Comparison of ENCODE assay signal across 1 cellular context in the genomic region with DNA sequence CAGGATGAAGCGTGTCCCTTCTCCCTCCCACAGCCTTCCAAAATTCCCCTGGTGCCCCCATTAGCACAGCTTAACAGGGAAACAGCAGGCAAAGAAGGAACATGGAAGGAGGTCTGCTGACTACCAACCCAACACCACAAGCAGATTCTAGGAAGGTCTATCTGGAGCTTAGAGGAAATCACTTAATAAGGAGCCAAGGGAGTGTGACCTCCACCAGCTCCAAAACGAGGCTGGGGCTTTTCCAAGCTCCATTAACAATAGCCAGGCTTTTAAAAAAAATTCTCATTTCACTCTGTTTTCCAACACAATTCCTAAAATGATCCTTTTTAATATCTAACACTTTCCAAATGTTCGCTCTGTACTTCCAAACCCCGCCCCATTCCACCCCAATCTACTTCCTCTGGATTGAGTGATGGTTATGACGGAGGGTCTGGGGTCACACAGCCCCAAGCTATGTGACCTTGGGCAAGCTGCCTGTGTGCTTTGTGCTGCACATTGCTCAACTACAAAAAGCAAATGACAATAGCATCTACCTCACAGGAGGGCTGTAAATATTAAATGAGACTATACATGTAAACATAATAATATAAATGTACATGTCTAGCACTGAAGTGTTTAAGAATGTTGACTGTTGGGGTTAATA.
A peak's percentile ranks its signal among the peaks of the same experiment; 100 is the strongest.
TF ChIP-seq lines count a peak whose summit lies in the region.

No MANE protein-coding gene starts in this region.

TF ChIP-seq in HepG2, 621 proteins besides CTCF, POLR2A, EP300 and RAD21 (continued from another document and continues in another):
- TF ChIP-seq RCOR2 (CRISPR knock-in tag; IDR thresholded peaks at IDR 0.05) = peak; percentile 75
- TF ChIP-seq ZNF878 (CRISPR knock-in tag; IDR thresholded peaks at IDR 0.05) = 0 out of 2 replicates have a peak, but pooled peaks have one; percentile 54
- TF ChIP-seq, protein P1, sequence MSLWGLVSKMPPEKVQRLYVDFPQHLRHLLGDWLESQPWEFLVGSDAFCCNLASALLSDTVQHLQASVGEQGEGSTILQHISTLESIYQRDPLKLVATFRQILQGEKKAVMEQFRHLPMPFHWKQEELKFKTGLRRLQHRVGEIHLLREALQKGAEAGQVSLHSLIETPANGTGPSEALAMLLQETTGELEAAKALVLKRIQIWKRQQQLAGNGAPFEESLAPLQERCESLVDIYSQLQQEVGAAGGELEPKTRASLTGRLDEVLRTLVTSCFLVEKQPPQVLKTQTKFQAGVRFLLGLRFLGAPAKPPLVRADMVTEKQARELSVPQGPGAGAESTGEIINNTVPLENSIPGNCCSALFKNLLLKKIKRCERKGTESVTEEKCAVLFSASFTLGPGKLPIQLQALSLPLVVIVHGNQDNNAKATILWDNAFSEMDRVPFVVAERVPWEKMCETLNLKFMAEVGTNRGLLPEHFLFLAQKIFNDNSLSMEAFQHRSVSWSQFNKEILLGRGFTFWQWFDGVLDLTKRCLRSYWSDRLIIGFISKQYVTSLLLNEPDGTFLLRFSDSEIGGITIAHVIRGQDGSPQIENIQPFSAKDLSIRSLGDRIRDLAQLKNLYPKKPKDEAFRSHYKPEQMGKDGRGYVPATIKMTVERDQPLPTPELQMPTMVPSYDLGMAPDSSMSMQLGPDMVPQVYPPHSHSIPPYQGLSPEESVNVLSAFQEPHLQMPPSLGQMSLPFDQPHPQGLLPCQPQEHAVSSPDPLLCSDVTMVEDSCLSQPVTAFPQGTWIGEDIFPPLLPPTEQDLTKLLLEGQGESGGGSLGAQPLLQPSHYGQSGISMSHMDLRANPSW (CRISPR knock-in tag; IDR thresholded peaks at IDR 0.05; ENCODE audit: borderline replicate concordance) = no peak
- peak; percentile 54; the same call in 1 of the 2 replicates for TF ChIP-seq FOXJ3 (CRISPR knock-in tag; IDR thresholded peaks at IDR 0.05; ENCODE audit: borderline replicate concordance)
- TF ChIP-seq ZNF441 (CRISPR knock-in tag; IDR thresholded peaks at IDR 0.05; ENCODE audit: borderline replicate concordance) = 0 out of 2 replicates have a peak, but pooled peaks have one; percentile 49
- TF ChIP-seq SOX5 (CRISPR knock-in tag; IDR thresholded peaks at IDR 0.05; ENCODE audit: borderline replicate concordance) = peak; percentile 99
- peak; percentile 58 for TF ChIP-seq TCF7 (IDR thresholded peaks at IDR 0.05; ENCODE audit: low read depth)
- TF ChIP-seq ISL2 (CRISPR knock-in tag; IDR thresholded peaks at IDR 0.05) = peak; percentile 60; the same call in 1 of the 2 replicates
- 0 out of 2 replicates have a peak, but pooled peaks have one; percentile 43 for TF ChIP-seq ZSCAN31 (CRISPR knock-in tag; IDR thresholded peaks at IDR 0.05; ENCODE audit: low read depth)
- peak; percentile 83 for TF ChIP-seq ZMYM4 (CRISPR knock-in tag; IDR thresholded peaks at IDR 0.05)
- 0 out of 2 replicates have a peak, but pooled peaks have one; percentile 44 for TF ChIP-seq GATA4 (IDR thresholded peaks at IDR 0.05; ENCODE audit: borderline replicate concordance, low read depth)
- peak; percentile 71; the same call in 1 of the 2 replicates for TF ChIP-seq ZBTB20 (CRISPR knock-in tag; IDR thresholded peaks at IDR 0.05; ENCODE audit: borderline replicate concordance, low read depth)
- TF ChIP-seq HDAC2 (CRISPR knock-in tag; IDR thresholded peaks at IDR 0.05) = peak; percentile 85
- TF ChIP-seq KAT7 (CRISPR knock-in tag; IDR thresholded peaks at IDR 0.05; ENCODE audit: borderline replicate concordance) = 0 out of 2 replicates have a peak, but pooled peaks have one; percentile 42
- TF ChIP-seq ETV5 (CRISPR knock-in tag; IDR thresholded peaks at IDR 0.05; ENCODE audit: borderline replicate concordance) = peak; percentile 85; the same call in 1 of the 2 replicates
- TF ChIP-seq FOXA3 (CRISPR knock-in tag; IDR thresholded peaks at IDR 0.05) = peak; percentile 85
- peak; percentile 48; the same call in 1 of the 2 replicates for TF ChIP-seq ZNF205 (CRISPR knock-in tag; IDR thresholded peaks at IDR 0.05)
- no peak for TF ChIP-seq PAF1 (CRISPR knock-in tag; IDR thresholded peaks at IDR 0.05)
- TF ChIP-seq ZNF589 (CRISPR knock-in tag; conservative IDR thresholded peaks at IDR 0.05) = 0 out of 2 replicates have a peak, but pooled peaks have one; percentile 46
- no peak for TF ChIP-seq RBAK (CRISPR knock-in tag; IDR thresholded peaks at IDR 0.05)
- TF ChIP-seq CBX5 (CRISPR knock-in tag; IDR thresholded peaks at IDR 0.05; ENCODE audit: borderline replicate concordance) = peak; percentile 59; the same call in 1 of the 2 replicates
- TF ChIP-seq, protein P2, sequence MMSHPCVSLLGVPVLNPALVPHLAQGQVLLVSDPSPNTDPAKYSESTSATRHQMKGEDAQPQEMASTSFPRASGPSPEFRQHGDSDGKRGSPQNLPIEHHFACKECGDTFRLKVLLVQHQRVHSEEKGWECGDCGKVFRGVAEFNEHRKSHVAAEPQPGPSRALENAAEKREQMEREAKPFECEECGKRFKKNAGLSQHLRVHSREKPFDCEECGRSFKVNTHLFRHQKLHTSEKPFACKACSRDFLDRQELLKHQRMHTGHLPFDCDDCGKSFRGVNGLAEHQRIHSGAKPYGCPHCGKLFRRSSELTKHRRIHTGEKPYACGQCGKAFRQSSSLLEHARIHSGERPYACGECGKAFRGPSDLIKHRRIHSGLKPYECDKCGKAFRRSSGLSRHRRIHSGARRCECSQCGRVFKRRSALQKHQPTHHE (CRISPR knock-in tag; IDR thresholded peaks at IDR 0.05; ENCODE audit: borderline replicate concordance) = no peak
- TF ChIP-seq YEATS4 (CRISPR knock-in tag; IDR thresholded peaks at IDR 0.05; ENCODE audit: borderline replicate concordance) = peak; percentile 44; the same call in 1 of the 2 replicates
- TF ChIP-seq ZNF644 (CRISPR knock-in tag; IDR thresholded peaks at IDR 0.05; ENCODE audit: low read depth) = peak; percentile 49; the same call in 1 of the 2 replicates
- TF ChIP-seq, protein P3, sequence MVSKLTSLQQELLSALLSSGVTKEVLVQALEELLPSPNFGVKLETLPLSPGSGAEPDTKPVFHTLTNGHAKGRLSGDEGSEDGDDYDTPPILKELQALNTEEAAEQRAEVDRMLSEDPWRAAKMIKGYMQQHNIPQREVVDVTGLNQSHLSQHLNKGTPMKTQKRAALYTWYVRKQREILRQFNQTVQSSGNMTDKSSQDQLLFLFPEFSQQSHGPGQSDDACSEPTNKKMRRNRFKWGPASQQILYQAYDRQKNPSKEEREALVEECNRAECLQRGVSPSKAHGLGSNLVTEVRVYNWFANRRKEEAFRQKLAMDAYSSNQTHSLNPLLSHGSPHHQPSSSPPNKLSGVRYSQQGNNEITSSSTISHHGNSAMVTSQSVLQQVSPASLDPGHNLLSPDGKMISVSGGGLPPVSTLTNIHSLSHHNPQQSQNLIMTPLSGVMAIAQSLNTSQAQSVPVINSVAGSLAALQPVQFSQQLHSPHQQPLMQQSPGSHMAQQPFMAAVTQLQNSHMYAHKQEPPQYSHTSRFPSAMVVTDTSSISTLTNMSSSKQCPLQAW (CRISPR knock-in tag; IDR thresholded peaks at IDR 0.05) = 0 out of 2 replicates have a peak, but pooled peaks have one; percentile 16
- TF ChIP-seq ZNF460 (CRISPR knock-in tag; IDR thresholded peaks at IDR 0.05; ENCODE audit: borderline replicate concordance) = no peak
- TF ChIP-seq ZEB1 (IDR thresholded peaks at IDR 0.05; ENCODE audit: insufficient replicate concordance, low read depth) = peak; percentile 69
- no peak for TF ChIP-seq FOXA1 (IDR thresholded peaks at IDR 0.05)
- TF ChIP-seq FOXA1 (CRISPR knock-in tag; IDR thresholded peaks at IDR 0.05) = peak; percentile 67; the same call in 1 of the 2 replicates
- TF ChIP-seq ZNF30 (CRISPR knock-in tag; IDR thresholded peaks at IDR 0.05) = no peak
- no peak for TF ChIP-seq SP1 (IDR thresholded peaks at IDR 0.05)
- 0 out of 2 replicates have a peak, but pooled peaks have one; percentile 34 for TF ChIP-seq SP1 (CRISPR knock-in tag; IDR thresholded peaks at IDR 0.05)
- TF ChIP-seq, protein P4, sequence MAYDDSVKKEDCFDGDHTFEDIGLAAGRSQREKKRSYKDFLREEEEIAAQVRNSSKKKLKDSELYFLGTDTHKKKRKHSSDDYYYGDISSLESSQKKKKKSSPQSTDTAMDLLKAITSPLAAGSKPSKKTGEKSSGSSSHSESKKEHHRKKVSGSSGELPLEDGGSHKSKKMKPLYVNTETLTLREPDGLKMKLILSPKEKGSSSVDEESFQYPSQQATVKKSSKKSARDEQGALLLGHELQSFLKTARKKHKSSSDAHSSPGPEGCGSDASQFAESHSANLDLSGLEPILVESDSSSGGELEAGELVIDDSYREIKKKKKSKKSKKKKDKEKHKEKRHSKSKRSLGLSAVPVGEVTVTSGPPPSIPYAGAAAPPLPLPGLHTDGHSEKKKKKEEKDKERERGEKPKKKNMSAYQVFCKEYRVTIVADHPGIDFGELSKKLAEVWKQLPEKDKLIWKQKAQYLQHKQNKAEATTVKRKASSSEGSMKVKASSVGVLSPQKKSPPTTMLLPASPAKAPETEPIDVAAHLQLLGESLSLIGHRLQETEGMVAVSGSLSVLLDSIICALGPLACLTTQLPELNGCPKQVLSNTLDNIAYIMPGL (CRISPR knock-in tag; IDR thresholded peaks at IDR 0.05; ENCODE audit: borderline replicate concordance in 1 of 2, low read depth in 1 of 2) = 0 out of 4 replicates have a peak, but pooled peaks of 1 of the 2 experiments have one; percentile 11
- TF ChIP-seq ZNF501 (CRISPR knock-in tag; IDR thresholded peaks at IDR 0.05) = 0 out of 2 replicates have a peak, but pooled peaks have one; percentile 19
- TF ChIP-seq ZNF788 (CRISPR knock-in tag; IDR thresholded peaks at IDR 0.05; ENCODE audit: borderline replicate concordance) = 0 out of 2 replicates have a peak, but pooled peaks have one; percentile 42
- TF ChIP-seq BCL6 (CRISPR knock-in tag; IDR thresholded peaks at IDR 0.05) = peak; percentile 65
- no peak for TF ChIP-seq NONO (IDR thresholded peaks at IDR 0.05)
- 0 out of 2 replicates have a peak, but pooled peaks have one; percentile 33 for TF ChIP-seq NONO (CRISPR knock-in tag; conservative IDR thresholded peaks at IDR 0.05)
- peak; percentile 79; the same call in 1 of the 2 replicates for TF ChIP-seq NCOR1 (IDR thresholded peaks at IDR 0.05; ENCODE audit: borderline replicate concordance, low read length)
- peak; percentile 87 for TF ChIP-seq ZBTB7B (CRISPR knock-in tag; IDR thresholded peaks at IDR 0.05)
- peak; percentile 61; the same call in 1 of the 2 replicates for TF ChIP-seq PITX1 (CRISPR knock-in tag; IDR thresholded peaks at IDR 0.05)
- TF ChIP-seq, protein P5, sequence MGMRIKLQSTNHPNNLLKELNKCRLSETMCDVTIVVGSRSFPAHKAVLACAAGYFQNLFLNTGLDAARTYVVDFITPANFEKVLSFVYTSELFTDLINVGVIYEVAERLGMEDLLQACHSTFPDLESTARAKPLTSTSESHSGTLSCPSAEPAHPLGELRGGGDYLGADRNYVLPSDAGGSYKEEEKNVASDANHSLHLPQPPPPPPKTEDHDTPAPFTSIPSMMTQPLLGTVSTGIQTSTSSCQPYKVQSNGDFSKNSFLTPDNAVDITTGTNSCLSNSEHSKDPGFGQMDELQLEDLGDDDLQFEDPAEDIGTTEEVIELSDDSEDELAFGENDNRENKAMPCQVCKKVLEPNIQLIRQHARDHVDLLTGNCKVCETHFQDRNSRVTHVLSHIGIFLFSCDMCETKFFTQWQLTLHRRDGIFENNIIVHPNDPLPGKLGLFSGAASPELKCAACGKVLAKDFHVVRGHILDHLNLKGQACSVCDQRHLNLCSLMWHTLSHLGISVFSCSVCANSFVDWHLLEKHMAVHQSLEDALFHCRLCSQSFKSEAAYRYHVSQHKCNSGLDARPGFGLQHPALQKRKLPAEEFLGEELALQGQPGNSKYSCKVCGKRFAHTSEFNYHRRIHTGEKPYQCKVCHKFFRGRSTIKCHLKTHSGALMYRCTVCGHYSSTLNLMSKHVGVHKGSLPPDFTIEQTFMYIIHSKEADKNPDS (CRISPR knock-in tag; IDR thresholded peaks at IDR 0.05) = no peak
- TF ChIP-seq FOXO1 (CRISPR knock-in tag; IDR thresholded peaks at IDR 0.05) = peak; percentile 84; the same call in 1 of the 2 replicates
- no peak for TF ChIP-seq MAFG (CRISPR knock-in tag; IDR thresholded peaks at IDR 0.05)
- 0 out of 2 replicates have a peak, but pooled peaks have one; percentile 32 for TF ChIP-seq SMAD3 (CRISPR knock-in tag; IDR thresholded peaks at IDR 0.05)
- no peak for TF ChIP-seq ISX (CRISPR knock-in tag; conservative IDR thresholded peaks at IDR 0.05)
- TF ChIP-seq, protein P6, sequence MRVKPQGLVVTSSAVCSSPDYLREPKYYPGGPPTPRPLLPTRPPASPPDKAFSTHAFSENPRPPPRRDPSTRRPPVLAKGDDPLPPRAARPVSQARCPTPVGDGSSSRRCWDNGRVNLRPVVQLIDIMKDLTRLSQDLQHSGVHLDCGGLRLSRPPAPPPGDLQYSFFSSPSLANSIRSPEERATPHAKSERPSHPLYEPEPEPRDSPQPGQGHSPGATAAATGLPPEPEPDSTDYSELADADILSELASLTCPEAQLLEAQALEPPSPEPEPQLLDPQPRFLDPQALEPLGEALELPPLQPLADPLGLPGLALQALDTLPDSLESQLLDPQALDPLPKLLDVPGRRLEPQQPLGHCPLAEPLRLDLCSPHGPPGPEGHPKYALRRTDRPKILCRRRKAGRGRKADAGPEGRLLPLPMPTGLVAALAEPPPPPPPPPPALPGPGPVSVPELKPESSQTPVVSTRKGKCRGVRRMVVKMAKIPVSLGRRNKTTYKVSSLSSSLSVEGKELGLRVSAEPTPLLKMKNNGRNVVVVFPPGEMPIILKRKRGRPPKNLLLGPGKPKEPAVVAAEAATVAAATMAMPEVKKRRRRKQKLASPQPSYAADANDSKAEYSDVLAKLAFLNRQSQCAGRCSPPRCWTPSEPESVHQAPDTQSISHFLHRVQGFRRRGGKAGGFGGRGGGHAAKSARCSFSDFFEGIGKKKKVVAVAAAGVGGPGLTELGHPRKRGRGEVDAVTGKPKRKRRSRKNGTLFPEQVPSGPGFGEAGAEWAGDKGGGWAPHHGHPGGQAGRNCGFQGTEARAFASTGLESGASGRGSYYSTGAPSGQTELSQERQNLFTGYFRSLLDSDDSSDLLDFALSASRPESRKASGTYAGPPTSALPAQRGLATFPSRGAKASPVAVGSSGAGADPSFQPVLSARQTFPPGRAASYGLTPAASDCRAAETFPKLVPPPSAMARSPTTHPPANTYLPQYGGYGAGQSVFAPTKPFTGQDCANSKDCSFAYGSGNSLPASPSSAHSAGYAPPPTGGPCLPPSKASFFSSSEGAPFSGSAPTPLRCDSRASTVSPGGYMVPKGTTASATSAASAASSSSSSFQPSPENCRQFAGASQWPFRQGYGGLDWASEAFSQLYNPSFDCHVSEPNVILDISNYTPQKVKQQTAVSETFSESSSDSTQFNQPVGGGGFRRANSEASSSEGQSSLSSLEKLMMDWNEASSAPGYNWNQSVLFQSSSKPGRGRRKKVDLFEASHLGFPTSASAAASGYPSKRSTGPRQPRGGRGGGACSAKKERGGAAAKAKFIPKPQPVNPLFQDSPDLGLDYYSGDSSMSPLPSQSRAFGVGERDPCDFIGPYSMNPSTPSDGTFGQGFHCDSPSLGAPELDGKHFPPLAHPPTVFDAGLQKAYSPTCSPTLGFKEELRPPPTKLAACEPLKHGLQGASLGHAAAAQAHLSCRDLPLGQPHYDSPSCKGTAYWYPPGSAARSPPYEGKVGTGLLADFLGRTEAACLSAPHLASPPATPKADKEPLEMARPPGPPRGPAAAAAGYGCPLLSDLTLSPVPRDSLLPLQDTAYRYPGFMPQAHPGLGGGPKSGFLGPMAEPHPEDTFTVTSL (CRISPR knock-in tag; IDR thresholded peaks at IDR 0.05; ENCODE audit: borderline replicate concordance) = peak; percentile 67; the same call in 1 of the 2 replicates
